In genomic region chr11:119685073-119685746, GRCh38 we compare ENCODE assay signal across 16 cellular contexts. TPM values are rescaled to one million over a fixed set of nuclear protein-coding genes. Genes with fewer than 3 reads are reported as not detected.
DNase-seq lines count a peak whose midpoint lies in the region; ATAC-seq, FAIRE-seq and TF ChIP-seq lines count a peak whose summit lies in the region.
"Had no signal": no experiment of that assay in that cellular context is flagged by ENCODE, and none has a peak within 500 bp of the region (broad histone marks: within the 10 kb centered on the region; RNA-seq: fewer than 3 reads in every experiment).

No MANE protein-coding gene starts in this region.

- peak overlapping the region in 1 of 2 experiments; percentile 75 for H3K14ac ChIP-seq in mesenchymal stem cell (ENCODE audit: low read length in 2 of 2)

- no peaks in the 10 kb centered on the region for H3K9me3 Mint-ChIP-seq in type B pancreatic cell
- H3K9me3 Mint-ChIP-seq in T-helper 2 cell treated with Interferon-gamma antibody and Interleukin-4, amounts not matched to agents 5 μg/mL and 100 μg/mL, for 36 hours = no peaks in the 10 kb centered on the region
- H3K9me3 Mint-ChIP-seq: CD4-positive, alpha-beta T cell; stimulated activated naive B cell treated with anti-CD40 and anti-IgM and Interleukin-4, amounts not matched to agents 10 μg/mL and 1 μg/mL and 100 μg/mL, for 72 hours had no signal

- DNase-seq in Right ventricle myocardium inferior (ENCODE audit: missing footprints) = peak; percentile 56
- no peak for DNase-seq in left ventricle myocardium inferior
- no peak for DNase-seq in bronchial epithelial cell (ENCODE audit: low read depth)
- no peak for DNase-seq in mesenchymal stem cell
- DNase-seq in type B pancreatic cell (ENCODE audit: extremely low spot score, unreplicated experiment) = no peak
- no peak for DNase-seq in DMS53 (lab: John Stamatoyannopoulos, UW)
- no peak for DNase-seq in T-helper 2 cell treated with Interferon-gamma antibody and Interleukin-4, amounts not matched to agents 5 μg/mL and 100 μg/mL, for 36 hours (ENCODE audit: low spot score)
- DNase-seq in DMS 273 treated with DMSO at 0.1 percent for 48 hours (lab: John Stamatoyannopoulos, UW) = no peak
- DNase-seq: activated CD4-positive, alpha-beta T cell treated with anti-CD3 and anti-CD28 coated beads for 4 hours; activated naive CD4-positive, alpha-beta T cell treated with Interleukin-2 at 50 U/mL for 16 hours; CD4-positive, alpha-beta T cell; NCI-H1048; posterior cingulate gyrus; SIG-M5; spleen; stimulated activated naive B cell treated with anti-CD40 and anti-IgM and Interleukin-4, amounts not matched to agents 10 μg/mL and 1 μg/mL and 100 μg/mL, for 72 hours had no signal

- peak overlapping the region; percentile 98 for H3K27ac Mint-ChIP-seq in type B pancreatic cell
- H3K27ac Mint-ChIP-seq in T-helper 2 cell treated with Interferon-gamma antibody and Interleukin-4, amounts not matched to agents 5 μg/mL and 100 μg/mL, for 36 hours = no peak overlapping the region
- H3K27ac Mint-ChIP-seq: CD4-positive, alpha-beta T cell had no signal

- H3K4me3 Mint-ChIP-seq in type B pancreatic cell = peak overlapping the region; percentile 61
- H3K4me3 Mint-ChIP-seq in T-helper 2 cell treated with Interferon-gamma antibody and Interleukin-4, amounts not matched to agents 5 μg/mL and 100 μg/mL, for 36 hours = no peak overlapping the region
- H3K4me3 Mint-ChIP-seq: CD4-positive, alpha-beta T cell; stimulated activated naive B cell treated with anti-CD40 and anti-IgM and Interleukin-4, amounts not matched to agents 10 μg/mL and 1 μg/mL and 100 μg/mL, for 72 hours had no signal

- peak overlapping the region; percentile 6 for H3K9ac ChIP-seq in mesenchymal stem cell (ENCODE audit: low read length)

- H3K9me3 ChIP-seq in left ventricle myocardium inferior (replicated peaks) (no peaks in the 10 kb centered on the region), mesenchymal stem cell (ENCODE audit: control insufficient read depth, low read length) (no peaks in the 10 kb centered on the region)
- H3K9me3 ChIP-seq: spleen had no signal

- H3K4me1 ChIP-seq in left ventricle myocardium inferior = peaks cover 30% of the 10 kb centered on the region
- peaks cover 23% of the 10 kb centered on the region for H3K4me1 ChIP-seq in mesenchymal stem cell (ENCODE audit: control insufficient read depth, insufficient read depth, low read depth, low read length)

- intact Hi-C loops in Right ventricle myocardium inferior (cut with DNase I) (no loop called here), left ventricle myocardium inferior (cut with micrococcal nuclease) (no loop called here)

- no peak overlapping the region for H3K4me2 ChIP-seq in mesenchymal stem cell (ENCODE audit: low read length, poor library complexity, severe bottlenecking)

- no peaks in the 10 kb centered on the region for H3K27me3 ChIP-seq in left ventricle myocardium inferior (ENCODE audit: low read depth)
- H3K27me3 ChIP-seq in bronchial epithelial cell (ENCODE audit: control insufficient read depth, insufficient read depth, low read length) = no peaks in the 10 kb centered on the region
- H3K27me3 ChIP-seq in mesenchymal stem cell (ENCODE audit: control insufficient read depth in 1 of 2, insufficient read depth in 1 of 2, low read length in 2 of 2) = no peaks in the 10 kb centered on the region
- H3K27me3 ChIP-seq: spleen had no signal

- no peak overlapping the region for H2BK5ac ChIP-seq in mesenchymal stem cell (ENCODE audit: low read depth, low read length, poor library complexity, severe bottlenecking)

- H3K4me1 Mint-ChIP-seq in type B pancreatic cell (ENCODE audit: unreplicated experiment) = peaks cover 49% of the 10 kb centered on the region
- H3K4me1 Mint-ChIP-seq in T-helper 2 cell treated with Interferon-gamma antibody and Interleukin-4, amounts not matched to agents 5 μg/mL and 100 μg/mL, for 36 hours (ENCODE audit: low read depth) = peaks cover 3% of the 10 kb centered on the region

- H2BK12ac ChIP-seq in mesenchymal stem cell (ENCODE audit: low read length in 2 of 2) = peak overlapping the region; percentile 73 to 94

- no peak for ATAC-seq in Right ventricle myocardium inferior
- ATAC-seq: stimulated activated naive B cell treated with anti-CD40 and anti-IgM and Interleukin-4, amounts not matched to agents 10 μg/mL and 1 μg/mL and 100 μg/mL, for 72 hours had no signal

- H2AK5ac ChIP-seq in mesenchymal stem cell (ENCODE audit: low read length, severe bottlenecking) = no peak overlapping the region

- H3K4me3 ChIP-seq in left ventricle myocardium inferior = no peak overlapping the region
- no peak overlapping the region for H3K4me3 ChIP-seq in bronchial epithelial cell (ENCODE audit: low read depth, low read length)
- no peak overlapping the region for H3K4me3 ChIP-seq in mesenchymal stem cell (ENCODE audit: insufficient read depth in 1 of 2, low read depth in 1 of 2, low read length in 2 of 2)
- H3K4me3 ChIP-seq: spleen had no signal

- peak; percentile 7 for FAIRE-seq in bronchial epithelial cell (lab: Jason Lieb, UNC)

- peak overlapping the region in 1 of 2 experiments; percentile 63 for H3K23ac ChIP-seq in mesenchymal stem cell (ENCODE audit: low read length in 2 of 2)

- H3K27ac ChIP-seq in left ventricle myocardium inferior (replicated peaks) (no peak overlapping the region), mesenchymal stem cell (ENCODE audit: low read length, poor library complexity, severe bottlenecking) (no peak overlapping the region)

- TF ChIP-seq CTCF in left ventricle myocardium inferior (IDR thresholded peaks at IDR 0.05; ENCODE audit: borderline replicate concordance) (no peak), bronchial epithelial cell (IDR thresholded peaks at IDR 0.05; ENCODE audit: insufficient read depth, low read length, severe bottlenecking) (peak; percentile 18), type B pancreatic cell (conservative IDR thresholded peaks at IDR 0.05) (no peak)

- H3K4ac ChIP-seq in mesenchymal stem cell (ENCODE audit: low read depth in 1 of 2, low read length in 2 of 2) = peak overlapping the region; percentile 73 to 82

- peak overlapping the region; percentile 7 for H2AFZ ChIP-seq in mesenchymal stem cell (ENCODE audit: low read depth, low read length)

- peaks cover 26% of the 10 kb centered on the region for H3K79me1 ChIP-seq in mesenchymal stem cell (replicated peaks; ENCODE audit: low read length, poor library complexity, severe bottlenecking)

- peak overlapping the region; percentile 93 for H2BK120ac ChIP-seq in mesenchymal stem cell (ENCODE audit: low read depth, low read length)

- peak overlapping the region; percentile 97 for H4K91ac ChIP-seq in mesenchymal stem cell (ENCODE audit: low read length)

- peak overlapping the region; percentile 88 to 93 for H3K18ac ChIP-seq in mesenchymal stem cell (ENCODE audit: low read depth in 1 of 2, low read length in 2 of 2)

- peak overlapping the region; percentile 99 for H4K8ac ChIP-seq in mesenchymal stem cell (ENCODE audit: low read length)

- WGBS in mesenchymal stem cell = 85% methylated on average over 14 of the region's 14 CpGs

- no peaks in the 10 kb centered on the region for H3K36me3 ChIP-seq in left ventricle myocardium inferior
- H3K36me3 ChIP-seq in bronchial epithelial cell (ENCODE audit: control insufficient read depth, insufficient read depth, low read length) = peaks cover 13% of the 10 kb centered on the region
- no peaks in the 10 kb centered on the region for H3K36me3 ChIP-seq in mesenchymal stem cell (ENCODE audit: control insufficient read depth in 1 of 2, insufficient read depth in 2 of 2, low read depth in 1 of 2, low read length in 2 of 2)
- H3K36me3 ChIP-seq: spleen had no signal

- peaks cover under 1% of the 10 kb centered on the region for H3K36me3 Mint-ChIP-seq in type B pancreatic cell
- no peaks in the 10 kb centered on the region for H3K36me3 Mint-ChIP-seq in T-helper 2 cell treated with Interferon-gamma antibody and Interleukin-4, amounts not matched to agents 5 μg/mL and 100 μg/mL, for 36 hours (ENCODE audit: low read depth)
- H3K36me3 Mint-ChIP-seq: stimulated activated naive B cell treated with anti-CD40 and anti-IgM and Interleukin-4, amounts not matched to agents 10 μg/mL and 1 μg/mL and 100 μg/mL, for 72 hours had no signal

- H2BK15ac ChIP-seq in mesenchymal stem cell (ENCODE audit: low read depth, poor library complexity, severe bottlenecking) = no peak overlapping the region

- H3K27me3 Mint-ChIP-seq in type B pancreatic cell = no peaks in the 10 kb centered on the region
- no peaks in the 10 kb centered on the region for H3K27me3 Mint-ChIP-seq in T-helper 2 cell treated with Interferon-gamma antibody and Interleukin-4, amounts not matched to agents 5 μg/mL and 100 μg/mL, for 36 hours (ENCODE audit: low read depth)
- H3K27me3 Mint-ChIP-seq: CD4-positive, alpha-beta T cell had no signal

RNA-seq across cellular contexts. Expression of gene NECTIN1, which starts 43.8 kb away (rescaled TPM):
- total RNA-seq in Right ventricle myocardium inferior = 20.0 TPM
- total RNA-seq in left ventricle myocardium inferior = 22.9 TPM
- 85.3 and 161 TPM in 2 replicates for total RNA-seq in bronchial epithelial cell
- 9.7 TPM for polyA plus RNA-seq in mesenchymal stem cell (2013, experiment 1 of 2)
- polyA plus RNA-seq in mesenchymal stem cell (2013, experiment 2 of 2) = 10.0 TPM
- total RNA-seq in type B pancreatic cell (ENCODE audit: low replicate concordance) = 62.9 and 128 TPM in 2 replicates
